ENCODE assay signal across 18 cellular contexts in genomic region chr6:13349811-13350506, GRCh38. TPM values are rescaled to one million over a fixed set of nuclear protein-coding genes. Genes with fewer than 3 reads are reported as not detected.
DNase-seq lines count a peak whose midpoint lies in the region; ATAC-seq, FAIRE-seq and TF ChIP-seq lines count a peak whose summit lies in the region.
"Had no signal": no experiment of that assay in that cellular context is flagged by ENCODE, and none has a peak within 500 bp of the region (broad histone marks: within the 10 kb centered on the region; RNA-seq: fewer than 3 reads in every experiment).

No MANE protein-coding gene starts in this region.

- H3F3A ChIP-seq in neural progenitor cell (ENCODE audit: low read depth), result peaks cover 34% of the 10 kb centered on the region

- intact Hi-C loops in IMR-90 (cut with micrococcal nuclease), result no loop called here

- dilution Hi-C loops in IMR-90 (cut with HindIII; ENCODE audit: low sequenced_read_pairs, unreplicated experiment), result no loop called here

- H2BK15ac ChIP-seq in IMR-90 (ENCODE audit: low read depth, low read length), result no peak overlapping the region

- no peak overlapping the region for H2BK5ac ChIP-seq in IMR-90 (ENCODE audit: low read depth, low read length, poor library complexity, severe bottlenecking)

- H3K4ac ChIP-seq in IMR-90 (ENCODE audit: low read depth, low read length), result no peak overlapping the region

- FAIRE-seq in astrocyte (lab: Jason Lieb, UNC), result no peak
- FAIRE-seq: GM12878 had no signal

- POLR2A ChIA-PET in IMR-90 (lab: Charles Lee; ENCODE audit: unreplicated experiment), result no interaction called here

- H3K36me3 Mint-ChIP-seq in astrocyte (ENCODE audit: low read depth, unreplicated experiment), result no peaks in the 10 kb centered on the region
- no peaks in the 10 kb centered on the region for H3K36me3 Mint-ChIP-seq in endodermal cell (ENCODE audit: low read depth)
- H3K36me3 Mint-ChIP-seq in neural progenitor cell, result no peaks in the 10 kb centered on the region
- H3K36me3 Mint-ChIP-seq: IgD-negative memory B cell had no signal

- H3K18ac ChIP-seq in IMR-90 (ENCODE audit: low read depth, low read length), result no peak overlapping the region

- in situ Hi-C loops in IMR-90 (cut with MboI; ENCODE audit: low sequenced_read_pairs), result no loop called here

- no peak overlapping the region for H3K56ac ChIP-seq in IMR-90 (ENCODE audit: extremely low read depth, insufficient read depth, low read length)

- no peaks in the 10 kb centered on the region for H3K27me3 ChIP-seq in IMR-90 (ENCODE audit: control insufficient read depth, insufficient read depth, low read length)
- H3K27me3 ChIP-seq in astrocyte (ENCODE audit: insufficient read depth, low read length), result no peaks in the 10 kb centered on the region
- no peaks in the 10 kb centered on the region for H3K27me3 ChIP-seq in endodermal cell (ENCODE audit: control insufficient read depth, insufficient read depth, low read length, poor library complexity, severe bottlenecking)
- H3K27me3 ChIP-seq in neural progenitor cell, result no peaks in the 10 kb centered on the region
- H3K27me3 ChIP-seq in effector memory CD4-positive, alpha-beta T cell (replicated peaks; ENCODE audit: control insufficient read depth, insufficient read depth, low read length, poor library complexity, severe bottlenecking), result no peaks in the 10 kb centered on the region

- no peaks in the 10 kb centered on the region; a peak in 1 of 4 replicates for H3K79me1 ChIP-seq in IMR-90 (ENCODE audit: low read depth in 1 of 2, low read length in 2 of 2)

- H3K36me3 ChIP-seq in IMR-90 (ENCODE audit: control insufficient read depth, insufficient read depth, low read length) (no peaks in the 10 kb centered on the region), astrocyte (ENCODE audit: insufficient read depth, low read length) (no peaks in the 10 kb centered on the region), endodermal cell (ENCODE audit: control insufficient read depth, insufficient read depth, low read length) (no peaks in the 10 kb centered on the region), neural progenitor cell (no peaks in the 10 kb centered on the region)
- no peaks in the 10 kb centered on the region for H3K36me3 ChIP-seq in effector memory CD4-positive, alpha-beta T cell (ENCODE audit: control insufficient read depth, insufficient read depth, low read length)

- H3K9ac ChIP-seq in IMR-90 (ENCODE audit: low read depth, low read length) (no peak overlapping the region), astrocyte (ENCODE audit: low read length) (no peak overlapping the region), endodermal cell (ENCODE audit: extremely low read depth, low read length, poor library complexity, severe bottlenecking) (no peak overlapping the region), neural progenitor cell (no peak overlapping the region)

- TF ChIP-seq CTCF in IMR-90 (conservative IDR thresholded peaks at IDR 0.05; ENCODE audit: low read depth, low read length), result no peak
- no peak for TF ChIP-seq CTCF in astrocyte (IDR thresholded peaks at IDR 0.05; ENCODE audit: insufficient read depth, low read depth, low read length)
- no peak for TF ChIP-seq CTCF in endodermal cell (conservative IDR thresholded peaks at IDR 0.05)
- TF ChIP-seq CTCF in neural progenitor cell (IDR thresholded peaks at IDR 0.05), result no peak

- H3K4me3 ChIP-seq in IMR-90 (ENCODE audit: insufficient read depth, low read depth, low read length), result no peak overlapping the region
- no peak overlapping the region for H3K4me3 ChIP-seq in astrocyte (ENCODE audit: insufficient read depth, low read depth, low read length)
- H3K4me3 ChIP-seq in endodermal cell (ENCODE audit: low read length), result no peak overlapping the region
- no peak overlapping the region for H3K4me3 ChIP-seq in neural progenitor cell
- H3K4me3 ChIP-seq in effector memory CD4-positive, alpha-beta T cell (ENCODE audit: insufficient read depth, low read depth, low read length, poor library complexity, severe bottlenecking), result no peak overlapping the region
- H3K4me3 ChIP-seq: GM12878 had no signal

- no peak overlapping the region for H2AK9ac ChIP-seq in IMR-90 (replicated peaks; ENCODE audit: low read depth, low read length, poor library complexity)

- CTCF ChIA-PET in IMR-90 (lab: Yijun Ruan, JAX), result no interaction called here

- H2BK120ac ChIP-seq in IMR-90 (ENCODE audit: low read depth, low read length), result no peak overlapping the region

- H4K20me1 ChIP-seq in IMR-90 (ENCODE audit: insufficient read depth, low read length), result no peaks in the 10 kb centered on the region
- no peaks in the 10 kb centered on the region for H4K20me1 ChIP-seq in astrocyte (ENCODE audit: insufficient read depth, low read length)
- H4K20me1 ChIP-seq in neural progenitor cell (ENCODE audit: low read depth), result no peaks in the 10 kb centered on the region

- H3K4me1 Mint-ChIP-seq in astrocyte (ENCODE audit: low read depth, unreplicated experiment) (peaks cover 32% of the 10 kb centered on the region), endodermal cell (peaks cover 5% of the 10 kb centered on the region), neural progenitor cell (peaks cover 24% of the 10 kb centered on the region)

- H3K79me2 ChIP-seq in astrocyte (ENCODE audit: insufficient read depth, low read length) (no peaks in the 10 kb centered on the region), neural progenitor cell (ENCODE audit: low read depth) (no peaks in the 10 kb centered on the region)

- H3K14ac ChIP-seq in IMR-90 (replicated peaks; ENCODE audit: low read depth, low read length), result no peak overlapping the region

- H3K27ac ChIP-seq in IMR-90 (ENCODE audit: insufficient read depth, low read length) (no peak overlapping the region), astrocyte (ENCODE audit: low read depth, low read length) (no peak overlapping the region), endodermal cell (ENCODE audit: low read depth, low read length) (peak overlapping the region; percentile 85), neural progenitor cell (peak overlapping the region; percentile 90)
- no peak overlapping the region for H3K27ac ChIP-seq in effector memory CD4-positive, alpha-beta T cell (ENCODE audit: insufficient read depth, low read length, poor library complexity, severe bottlenecking)

- H3K9me3 Mint-ChIP-seq in astrocyte (ENCODE audit: unreplicated experiment) (no peaks in the 10 kb centered on the region), endodermal cell (peaks cover 5% of the 10 kb centered on the region), neural progenitor cell (peaks cover 4% of the 10 kb centered on the region)
- H3K9me3 Mint-ChIP-seq: IgD-negative memory B cell had no signal

- no peak overlapping the region for H4K8ac ChIP-seq in IMR-90 (ENCODE audit: low read depth in 2 of 2, low read length in 2 of 2)

- no peak overlapping the region for H2AK5ac ChIP-seq in IMR-90 (ENCODE audit: low read depth, low read length)

- DNase-seq in IMR-90 (no peak), astrocyte (ENCODE audit: low read depth) (peak; percentile 73), endodermal cell (no peak), neural progenitor cell (ENCODE audit: low spot score) (no peak), GOT3 (lab: John Stamatoyannopoulos, UW) (no peak), GM19238 (ENCODE audit: insufficient read length, low spot score) (no peak)
- no peak for DNase-seq in effector memory CD4-positive, alpha-beta T cell
- DNase-seq: C1 segment of cervical spinal cord, DMS79 treated with DMSO at 0.1 percent for 48 hours, NCI-H1105 treated with DMSO at 0.1 percent for 48 hours, NCI-H1694 treated with DMSO at 0.1 percent for 48 hours, NCI-H2107, NCI-H226, NCI-H524 treated with DMSO at 0.1 percent for 48 hours had no signal

- peaks cover 11% of the 10 kb centered on the region for H3K4me1 ChIP-seq in IMR-90 (ENCODE audit: control insufficient read depth, insufficient read depth, low read length)
- H3K4me1 ChIP-seq in astrocyte (ENCODE audit: insufficient read depth, low read length), result peaks cover 18% of the 10 kb centered on the region
- no peaks in the 10 kb centered on the region for H3K4me1 ChIP-seq in endodermal cell (ENCODE audit: control insufficient read depth, insufficient read depth, low read length)
- peaks cover 21% of the 10 kb centered on the region for H3K4me1 ChIP-seq in neural progenitor cell
- H3K4me1 ChIP-seq in effector memory CD4-positive, alpha-beta T cell (ENCODE audit: control insufficient read depth, insufficient read depth, low read length, poor library complexity, severe bottlenecking), result peaks cover 5% of the 10 kb centered on the region

- no peak overlapping the region for H4K5ac ChIP-seq in IMR-90 (ENCODE audit: low read depth, low read length)

- H4K91ac ChIP-seq in IMR-90 (ENCODE audit: insufficient read depth, low read depth, low read length), result no peak overlapping the region

- H3K9me3 ChIP-seq in IMR-90 (ENCODE audit: control insufficient read depth, insufficient read depth, low read length) (no peaks in the 10 kb centered on the region), astrocyte (ENCODE audit: insufficient read depth, low read depth, low read length) (no peaks in the 10 kb centered on the region), endodermal cell (ENCODE audit: control insufficient read depth, low read length) (no peaks in the 10 kb centered on the region), neural progenitor cell (ENCODE audit: low read depth) (no peaks in the 10 kb centered on the region)
- no peaks in the 10 kb centered on the region for H3K9me3 ChIP-seq in effector memory CD4-positive, alpha-beta T cell (ENCODE audit: control insufficient read depth, low read length)

- no peak overlapping the region for H3K23ac ChIP-seq in IMR-90 (ENCODE audit: low read depth, low read length)

- WGBS in IMR-90 (ENCODE audit: extremely low coverage in 2 of 2, insufficient read length in 1 of 2), 2 experiments, result 100% methylated on average over 3 of the region's 8 CpGs; no CpG with 5 or more reads in 1 of the 2 experiments
- WGBS in endodermal cell (ENCODE audit: insufficient coverage in 1 of 2, insufficient read length in 1 of 2), 2 experiments, result 88 to 94% methylated on average over 8 of the region's 8 CpGs

- no peak for TF ChIP-seq RAD21 in IMR-90 (IDR thresholded peaks at IDR 0.05; ENCODE audit: low read length)

- H3K27me3 Mint-ChIP-seq in astrocyte (ENCODE audit: low read depth, unreplicated experiment) (no peaks in the 10 kb centered on the region), endodermal cell (ENCODE audit: insufficient read depth) (no peaks in the 10 kb centered on the region), neural progenitor cell (ENCODE audit: insufficient read depth, low read depth) (peaks cover 7% of the 10 kb centered on the region)

- peak overlapping the region; percentile 40 for H3K4me3 Mint-ChIP-seq in astrocyte (ENCODE audit: unreplicated experiment)
- H3K4me3 Mint-ChIP-seq in endodermal cell, result no peak overlapping the region
- H3K4me3 Mint-ChIP-seq in neural progenitor cell, result peak overlapping the region; percentile 18
- H3K4me3 Mint-ChIP-seq: IgD-negative memory B cell had no signal

- H2AFZ ChIP-seq in IMR-90 (replicated peaks; ENCODE audit: low read length, poor library complexity) (no peak overlapping the region), astrocyte (ENCODE audit: low read depth, low read length) (no peak overlapping the region), neural progenitor cell (replicated peaks) (peak overlapping the region; percentile 58)

- BruUV-seq in IMR-90 (replicated peaks; lab: Mats Ljungman, UMichigan), result no TSS peak

- H3K4me2 ChIP-seq in IMR-90 (ENCODE audit: low read depth, low read length) (no peak overlapping the region), astrocyte (ENCODE audit: low read length) (no peak overlapping the region), neural progenitor cell (no peak overlapping the region)

- peaks cover 13% of the 10 kb centered on the region for H3K9me1 ChIP-seq in IMR-90 (ENCODE audit: insufficient read depth, low read length)

- TF ChIP-seq POLR2A in IMR-90 (IDR thresholded peaks at IDR 0.05; ENCODE audit: low read depth, low read length), result no peak

- no peak for ATAC-seq in IMR-90 (ENCODE audit: low read depth)
- no peak for ATAC-seq in GM19463 (IDR thresholded peaks at IDR 0.05; ENCODE audit: unreplicated experiment)
- ATAC-seq: GM12878, Panc1 had no signal

- H2BK20ac ChIP-seq in IMR-90 (ENCODE audit: low read depth, low read length), result peak overlapping the region; percentile 21; the same call in 1 of the 2 replicates

- H3K27ac Mint-ChIP-seq in astrocyte (ENCODE audit: unreplicated experiment) (peak overlapping the region; percentile 83), endodermal cell (no peak overlapping the region), neural progenitor cell (peak overlapping the region; percentile 100)

RNA-seq across cellular contexts. Expression of gene TBC1D7, which starts 21.6 kb away (rescaled TPM):
- total RNA-seq in IMR-90 (2012; rRNA removed) (14.3 and 16.4 TPM in 2 replicates), astrocyte (27.2 and 27.9 TPM in 2 replicates), endodermal cell (10 to 100 TPM; 37.7 to 59.0 TPM), neural progenitor cell (ENCODE audit: low replicate concordance) (52.8 and 54.9 TPM in 2 replicates)
- 17.6 and 22.6 TPM in 2 replicates for polyA plus RNA-seq in IMR-90 (2012; rRNA removed)
- polyA plus RNA-seq in IMR-90 (2012; cell fraction: cytosol; rRNA removed), result 9.8 and 23.1 TPM in 2 replicates
- polyA plus RNA-seq in IMR-90 (2012; cell fraction: nucleus; rRNA removed; ENCODE audit: low replicate concordance), result 3.2 and 15.3 TPM in 2 replicates
- polyA plus RNA-seq in endodermal cell (2013, experiment 1 of 2), result 46.2 TPM
- polyA plus RNA-seq in endodermal cell (2013, experiment 2 of 2), result 46.3 TPM

Comparison
In these comparisons a context has a peak if more than half of its experiments do, and no peak if none do; other contexts are left out.
1. H3K27ac ChIP-seq: peak in endodermal cell (single experiment) and neural progenitor cell (single experiment); none in IMR-90 (single experiment), astrocyte (single experiment) and effector memory CD4-positive, alpha-beta T cell (single experiment).